Comparison of ENCODE assay signal across 1 cellular context in genomic region chr7:94423865-94424264, GRCh38.
TF ChIP-seq lines count a peak whose summit lies in the region.

No MANE protein-coding gene starts in this region.

TF ChIP-seq in HepG2, 621 proteins besides CTCF, POLR2A, EP300 and RAD21 (continued from another document):
- TF ChIP-seq ZFP91 (CRISPR knock-in tag; IDR thresholded peaks at IDR 0.05; ENCODE audit: borderline replicate concordance) (no peak), ZNF530 (CRISPR knock-in tag; IDR thresholded peaks at IDR 0.05; ENCODE audit: low read depth) (no peak), PHF20 (CRISPR knock-in tag; IDR thresholded peaks at IDR 0.05) (no peak), PHF5A (CRISPR knock-in tag; IDR thresholded peaks at IDR 0.05; ENCODE audit: low read depth, unreplicated experiment) (no peak), NR2C2 (CRISPR knock-in tag; IDR thresholded peaks at IDR 0.05; ENCODE audit: borderline replicate concordance) (no peak), NR2F2 (IDR thresholded peaks at IDR 0.05; ENCODE audit: borderline replicate concordance, low read depth) (no peak), ZNF644 (CRISPR knock-in tag; IDR thresholded peaks at IDR 0.05; ENCODE audit: low read depth) (no peak), ZNF556 (CRISPR knock-in tag; IDR thresholded peaks at IDR 0.05; ENCODE audit: borderline replicate concordance) (no peak), NFYC (CRISPR knock-in tag; IDR thresholded peaks at IDR 0.05) (no peak)
